ENCODE assay signal across 16 cellular contexts in the genomic region with DNA sequence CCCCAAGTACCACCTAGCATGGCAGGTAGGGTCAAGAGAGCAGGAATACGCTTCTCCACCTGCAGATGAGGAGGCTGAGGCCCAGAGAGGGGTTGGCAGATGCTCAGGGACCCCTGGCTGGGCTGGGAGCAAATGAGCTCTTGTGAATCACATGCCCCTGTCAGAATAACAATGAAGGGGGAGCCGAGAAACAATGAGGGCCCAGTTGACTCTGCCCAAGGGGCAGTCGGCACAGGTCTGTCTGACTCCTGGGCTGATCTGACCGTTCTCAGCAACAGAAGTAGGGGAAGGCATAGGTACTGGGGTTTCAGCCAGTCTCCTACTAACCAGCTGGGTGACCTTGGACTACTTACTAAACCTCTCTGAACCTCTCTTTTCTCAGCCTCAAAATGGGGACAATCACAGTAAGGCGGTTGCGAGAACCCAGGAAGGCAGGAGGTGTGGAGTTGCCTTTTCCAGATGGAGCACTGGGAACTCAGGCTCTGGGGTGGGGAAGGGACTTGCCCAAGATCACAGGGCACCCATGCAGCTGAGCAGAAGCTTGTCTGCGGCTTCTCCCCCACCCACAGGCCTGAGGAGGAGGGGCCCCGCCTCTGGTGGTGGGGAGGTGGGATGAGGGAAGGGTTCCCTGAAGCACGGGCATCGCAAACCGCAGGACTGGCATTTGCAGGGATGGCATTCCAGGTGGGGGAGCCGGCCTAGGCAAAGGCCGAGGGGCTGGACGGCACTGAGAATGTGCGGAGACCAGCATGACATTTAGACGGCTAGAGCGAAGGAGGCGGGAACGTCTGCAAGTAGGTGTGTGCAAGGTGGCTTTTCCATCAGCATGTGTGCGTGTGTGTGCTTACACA.
"Had no signal": no experiment of that assay in that cellular context is flagged by ENCODE, and none has a peak within 500 bp of the region (broad histone marks: within the 10 kb centered on the region; RNA-seq: fewer than 3 reads in every experiment).

No MANE protein-coding gene starts in this region.

- H3K4me1 ChIP-seq: pancreas had no signal

- H3K27me3 ChIP-seq: pancreas, tibial artery had no signal

- H3K36me3 ChIP-seq: brain microvascular endothelial cell, pancreas, tibial artery had no signal

- H3K27ac ChIP-seq: brain microvascular endothelial cell, pancreas had no signal

- DNase-seq: activated CD4-positive, alpha-beta T cell treated with anti-CD3 and anti-CD28 coated beads, Interleukin-2, amount 10 ng/mL, durations not matched to agents 7 days and 5 days; activated CD8-positive, alpha-beta T cell treated with anti-CD3 and anti-CD28 coated beads, Interleukin-2, amount 10 ng/mL, durations not matched to agents 7 days and 5 days; activated effector memory CD4-positive, alpha-beta T cell treated with Interleukin-2 at 50 U/mL for 16 hours; activated naive CD4-positive, alpha-beta T cell treated with anti-CD3 and anti-CD28 coated beads, Interleukin-2, amount 50 U/mL, for 16 hours; activated T-cell treated with anti-CD3 and anti-CD28 coated beads, Interleukin-2, amount 50 U/mL, for 4 hours; foreskin melanocyte; hypothalamus; pancreas; stimulated activated CD4-positive, alpha-beta T cell treated with anti-CD3 and anti-CD28 coated beads, Interleukin-12 subunit alpha, Interleukin-12 subunit beta, amount 100 ng/mL, for 4 hours; stimulated activated CD4-positive, alpha-beta T cell treated with anti-CD3 and anti-CD28 coated beads, Interleukin-1b, Interleukin-23, amount 100 ng/mL, for 48 hours; stimulated activated naive CD4-positive, alpha-beta T cell treated with Interleukin-2 at 50 U/mL for 16 hours; T-cell; tibial artery had no signal

- H3K9me3 ChIP-seq: pancreas, tibial artery had no signal

- H3K4me3 ChIP-seq: coronary artery, pancreas, tibial artery had no signal

- ATAC-seq: activated CD4-positive, CD25-positive, alpha-beta regulatory T cell treated with anti-CD3 and anti-CD28 coated beads, Interleukin-2, amount 50 U/mL, for 24 hours; activated CD8-positive, alpha-beta T cell treated with anti-CD3 and anti-CD28 coated beads, Interleukin-2, amount 10 ng/mL, durations not matched to agents 7 days and 5 days; activated T-cell treated with anti-CD3 and anti-CD28 coated beads, Interleukin-2, amount 50 U/mL, for 4 hours; pancreas; T-cell had no signal
